ENCODE assay signal across 16 cellular contexts in the genomic region with DNA sequence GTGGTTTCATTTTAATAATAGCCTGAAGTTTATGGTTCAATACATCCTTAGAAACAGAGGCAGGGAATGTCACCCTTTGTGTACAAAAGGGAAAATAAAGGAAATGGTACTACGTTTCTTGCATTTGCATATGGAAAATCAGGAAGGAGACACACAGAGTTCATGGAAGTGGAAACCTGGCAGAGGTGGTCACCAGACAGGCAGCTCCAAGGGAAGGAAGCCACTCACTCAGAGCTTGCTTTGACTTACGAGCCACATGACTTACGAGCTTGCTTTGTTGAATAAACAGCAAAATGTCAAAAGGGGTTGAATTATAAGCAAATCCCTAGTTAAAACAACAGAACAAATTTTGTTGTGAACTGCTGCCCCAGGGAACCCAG.
DNase-seq lines count a peak whose midpoint lies in the region; ATAC-seq and TF ChIP-seq lines count a peak whose summit lies in the region.
"Had no signal": no experiment of that assay in that cellular context is flagged by ENCODE, and none has a peak within 500 bp of the region (broad histone marks: within the 10 kb centered on the region; RNA-seq: fewer than 3 reads in every experiment).

No MANE protein-coding gene starts in this region.

- DNase-seq in MCF 10A (ENCODE audit: unreplicated experiment) (no peak), mammary epithelial cell (no peak), dermis blood vessel endothelial cell (peak; percentile 40), nephron progenitor cell (no peak), GF-D8 (lab: John Stamatoyannopoulos, UW) (no peak), sigmoid colon (no peak)
- DNase-seq: activated B cell treated with CpG ODN at 0.5 μM for 24 hours; adrenal gland; NCI-H1436; Peyer's patch; right lobe of liver; stimulated activated naive CD4-positive, alpha-beta T cell had no signal

- in situ Hi-C loops in mammary epithelial cell (cut with MboI; ENCODE audit: low sequenced_read_pairs in 2 of 2), result no loop called here

- intact Hi-C loops in MCF 10A (cut with micrococcal nuclease), result no loop called here
- intact Hi-C loops in mammary epithelial cell (cut with micrococcal nuclease), result no loop called here
- intact Hi-C loops in sigmoid colon (cut with DNase I), result no loop called here

- no peaks in the 10 kb centered on the region for H3K79me2 ChIP-seq in mammary epithelial cell (ENCODE audit: insufficient read depth, low read length)

- H3K27ac Mint-ChIP-seq in MCF 10A (ENCODE audit: low read depth, unreplicated experiment) (peak overlapping the region; percentile 84), nephron progenitor cell (peak overlapping the region; percentile 29)
- H3K27ac Mint-ChIP-seq: activated B cell treated with CpG ODN at 0.5 μM for 24 hours had no signal

- WGBS in mammary epithelial cell (ENCODE audit: low coverage, missing lambda C conversion rate), result 100% methylated on average over 3 of the region's 3 CpGs
- WGBS in sigmoid colon, 2 donors, result 68 to 79% methylated on average over 3 of the region's 3 CpGs

- no peak for TF ChIP-seq CTCF in MCF 10A (IDR thresholded peaks at IDR 0.05; ENCODE audit: unreplicated experiment)
- TF ChIP-seq CTCF in mammary epithelial cell (conservative IDR thresholded peaks at IDR 0.05 in 1 of 2, IDR thresholded peaks at IDR 0.05 in 1 of 2; ENCODE audit: extremely low read depth in 1 of 2, insufficient read depth in 1 of 2, low read depth in 1 of 2, low read length in 2 of 2), result no peak
- TF ChIP-seq CTCF in nephron progenitor cell (IDR thresholded peaks at IDR 0.05), result no peak
- TF ChIP-seq CTCF in sigmoid colon (IDR thresholded peaks at IDR 0.05), result no peak

- H3K27me3 ChIP-seq in mammary epithelial cell (ENCODE audit: insufficient read depth, low read length), result no peaks in the 10 kb centered on the region
- H3K27me3 ChIP-seq in sigmoid colon, result no peaks in the 10 kb centered on the region
- H3K27me3 ChIP-seq: adrenal gland, Peyer's patch, right lobe of liver had no signal

- H3K9ac ChIP-seq in mammary epithelial cell (ENCODE audit: insufficient read depth, low read length), result no peak overlapping the region

- H3K4me1 ChIP-seq in mammary epithelial cell (ENCODE audit: insufficient read depth, low read length) (peaks cover 42% of the 10 kb centered on the region), sigmoid colon (peaks cover 0 to 11% (median 0%) of the 10 kb centered on the region in 4 donors)
- H3K4me1 ChIP-seq: adrenal gland, Peyer's patch, right lobe of liver had no signal

- H3K36me3 Mint-ChIP-seq in MCF 10A (ENCODE audit: insufficient read depth, unreplicated experiment) (no peaks in the 10 kb centered on the region), nephron progenitor cell (ENCODE audit: low read depth) (no peaks in the 10 kb centered on the region)

- no peaks in the 10 kb centered on the region for H3K9me3 ChIP-seq in mammary epithelial cell (replicated peaks; ENCODE audit: insufficient read depth, low read length)
- no peaks in the 10 kb centered on the region for H3K9me3 ChIP-seq in sigmoid colon
- H3K9me3 ChIP-seq: adrenal gland, Peyer's patch, right lobe of liver had no signal

- CTCF ChIA-PET in MCF 10A (lab: Yijun Ruan, JAX), result interaction anchor here (0.5 to 0.7 kb wide), 2 partner anchors 494 to 532 kb away, joined by 3 read pairs; no protein-coding TSS in a partner anchor
- CTCF ChIA-PET in mammary epithelial cell (lab: Charles Lee; ENCODE audit: low non-redundant PET), result no interaction called here

- H3K27ac ChIP-seq in mammary epithelial cell (ENCODE audit: insufficient read depth, low read depth, low read length) (no peak overlapping the region), sigmoid colon (peak overlapping the region in 2 of 4 donors; percentile 67 to 81)
- H3K27ac ChIP-seq: adrenal gland, C4-2B, right lobe of liver had no signal

- no peak for TF ChIP-seq EP300 in sigmoid colon (IDR thresholded peaks at IDR 0.05)

- no peak overlapping the region for H3K4me2 ChIP-seq in mammary epithelial cell (ENCODE audit: insufficient read depth, low read depth, low read length)

- TF ChIP-seq POLR2A in sigmoid colon (IDR thresholded peaks at IDR 0.05), result no peak

- H3K4me1 Mint-ChIP-seq in MCF 10A (ENCODE audit: insufficient read depth, unreplicated experiment) (peaks cover 48% of the 10 kb centered on the region), nephron progenitor cell (peaks cover 57% of the 10 kb centered on the region)

- no peak overlapping the region for H2AFZ ChIP-seq in mammary epithelial cell (ENCODE audit: low read depth, low read length)

- H3K27me3 Mint-ChIP-seq in MCF 10A (ENCODE audit: insufficient read depth, unreplicated experiment) (no peaks in the 10 kb centered on the region), nephron progenitor cell (ENCODE audit: low read depth, poor library complexity) (peaks cover 7% of the 10 kb centered on the region)

- BruUV-seq in MCF 10A (replicated peaks; lab: Mats Ljungman, UMichigan) (no TSS peak), mammary epithelial cell (replicated peaks; lab: Mats Ljungman, UMichigan) (no TSS peak)

- H3K36me3 ChIP-seq in mammary epithelial cell (ENCODE audit: insufficient read depth, low read length) (no peaks in the 10 kb centered on the region), sigmoid colon (no peaks in the 10 kb centered on the region)
- H3K36me3 ChIP-seq: adrenal gland, Peyer's patch, right lobe of liver had no signal

- H3K4me3 ChIP-seq in mammary epithelial cell (replicated peaks in 1 of 3; ENCODE audit: insufficient read depth in 1 of 3, low read depth in 2 of 3, low read length in 3 of 3) (no peak overlapping the region), sigmoid colon (no peak overlapping the region)
- H3K4me3 ChIP-seq: adrenal gland, Peyer's patch, right lobe of liver had no signal

- no peaks in the 10 kb centered on the region for H4K20me1 ChIP-seq in mammary epithelial cell (ENCODE audit: insufficient read depth, low read length)

- H3K9me3 Mint-ChIP-seq in MCF 10A (ENCODE audit: unreplicated experiment) (no peaks in the 10 kb centered on the region), nephron progenitor cell (peaks cover 8% of the 10 kb centered on the region)
- H3K9me3 Mint-ChIP-seq: activated B cell treated with CpG ODN at 0.5 μM for 24 hours had no signal

- POLR2A ChIA-PET in MCF 10A (lab: Yijun Ruan, JAX), result interaction anchor here (0.7 to 2.5 kb wide), 6 partner anchors 15 to 458 kb away, joined by 3 to 15 read pairs (median 4); a partner anchor contains a TSS

- dilution Hi-C loops in mammary epithelial cell (cut with HindIII; ENCODE audit: low sequenced_read_pairs), result no loop called here

- ATAC-seq in HG02884 (IDR thresholded peaks at IDR 0.05; ENCODE audit: unreplicated experiment) (no peak), GM18861 (IDR thresholded peaks at IDR 0.05; ENCODE audit: unreplicated experiment) (no peak)
- ATAC-seq: left lobe of liver, right lobe of liver had no signal

- no peak overlapping the region for H3K4me3 Mint-ChIP-seq in MCF 10A (ENCODE audit: unreplicated experiment)
- H3K4me3 Mint-ChIP-seq in nephron progenitor cell, result no peak overlapping the region
- H3K4me3 Mint-ChIP-seq: activated B cell treated with CpG ODN at 0.5 μM for 24 hours had no signal
